2 cellular contexts compared by ENCODE assay signal in the genomic region with DNA sequence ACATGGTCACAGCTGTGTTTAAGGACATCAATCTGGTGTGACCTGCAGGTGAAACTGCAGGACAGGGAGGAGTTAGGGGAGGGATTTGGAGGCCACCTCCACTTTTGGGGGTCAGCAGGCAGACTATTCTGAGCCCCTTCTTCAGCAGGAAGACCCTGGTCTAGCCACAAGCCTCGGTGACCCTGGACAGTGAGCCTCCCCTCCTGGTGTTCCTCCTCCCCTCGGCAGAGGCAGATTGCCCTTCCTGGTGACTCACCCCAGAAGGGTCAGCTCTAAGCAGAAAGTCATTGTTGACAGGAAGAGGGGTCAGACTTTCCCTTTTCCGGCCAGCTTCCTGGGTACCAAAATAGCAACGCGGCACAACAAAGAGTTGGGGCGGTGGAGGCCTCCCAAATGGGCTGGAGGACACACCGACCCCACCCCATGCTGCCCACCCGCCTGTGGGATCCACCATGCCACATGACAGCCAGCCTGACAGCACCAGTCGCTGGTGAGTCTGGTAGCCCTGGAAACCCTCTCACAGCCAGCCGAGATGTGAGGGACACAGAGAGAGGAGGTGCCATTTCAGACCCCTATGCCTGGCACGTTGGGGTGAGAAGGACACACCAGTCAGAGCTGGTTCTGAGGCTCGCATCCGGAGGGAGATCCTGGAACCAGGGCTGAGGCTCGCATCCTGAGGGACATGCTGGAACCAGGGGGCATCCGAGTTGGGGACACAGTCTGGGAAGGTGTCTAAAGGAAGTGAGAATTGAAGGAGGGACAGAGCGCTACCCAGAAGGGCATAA.
TF ChIP-seq lines count a peak whose summit lies in the region.

No MANE protein-coding gene starts in this region.

TF ChIP-seq in A549, 52 proteins besides CTCF, POLR2A, EP300 and RAD21:
- no peak for TF ChIP-seq TFCP2L1 (CRISPR knock-in tag; IDR thresholded peaks at IDR 0.05)
- no peak for TF ChIP-seq FOSL2 (IDR thresholded peaks at IDR 0.05)
- peak; percentile 55; the same call in 1 of the 2 replicates for TF ChIP-seq FOSL2 (CRISPR knock-in tag; IDR thresholded peaks at IDR 0.05)
- no peak for TF ChIP-seq ESRRA (IDR thresholded peaks at IDR 0.05; ENCODE audit: borderline replicate concordance, low read length)

TF ChIP-seq in K562, 482 proteins besides CTCF, POLR2A, EP300 and RAD21 (continues in another document):
- TF ChIP-seq MED1 (CRISPR knock-in tag; IDR thresholded peaks at IDR 0.05; ENCODE audit: borderline replicate concordance) (peak; percentile 55; the same call in 1 of the 2 replicates), ZZZ3 (IDR thresholded peaks at IDR 0.05) (no peak), BACH1 (tag; IDR thresholded peaks at IDR 0.05) (no peak; the same call in 1 of the 2 replicates), SMARCE1 (IDR thresholded peaks at IDR 0.05) (peak; percentile 92), MCM7 (IDR thresholded peaks at IDR 0.05) (no peak), FOS (IDR thresholded peaks at IDR 0.05; ENCODE audit: extremely low read depth, insufficient read length) (peak; percentile 71), ZEB2 (IDR thresholded peaks at IDR 0.05) (peak; percentile 71; the same call in 1 of the 2 replicates), ZNF143 (CRISPR knock-in tag; IDR thresholded peaks at IDR 0.05) (no peak; the same call in 1 of the 2 replicates), SPI1 (IDR thresholded peaks at IDR 0.05; ENCODE audit: borderline replicate concordance, low read depth, low read length) (peak; percentile 55; the same call in 1 of the 2 replicates), MEF2D (tag; conservative IDR thresholded peaks at IDR 0.05; ENCODE audit: low read depth) (peak; percentile 96), SUPT5H (IDR thresholded peaks at IDR 0.05) (0 out of 2 replicates have a peak, but pooled peaks have one; percentile 42), POLR2H (tag; IDR thresholded peaks at IDR 0.05; ENCODE audit: low read depth) (no peak), CBFA2T2 (conservative IDR thresholded peaks at IDR 0.05) (peak; percentile 52), ELF4 (CRISPR knock-in tag; IDR thresholded peaks at IDR 0.05) (peak; percentile 32; the same call in 1 of the 2 replicates), JUN (IDR thresholded peaks at IDR 0.05; ENCODE audit: borderline replicate concordance, low read depth, low read length) (peak; percentile 98), JUN (CRISPR knock-in tag; IDR thresholded peaks at IDR 0.05; ENCODE audit: borderline replicate concordance) (no peak), GATA2 (CRISPR knock-in tag; IDR thresholded peaks at IDR 0.05) (peak; percentile 65), TEAD4 (IDR thresholded peaks at IDR 0.05; ENCODE audit: low read length) (peak; percentile 33; the same call in 1 of the 2 replicates), TEAD4 (CRISPR knock-in tag; IDR thresholded peaks at IDR 0.05; ENCODE audit: borderline replicate concordance) (no peak), ZBTB17 (CRISPR knock-in tag; IDR thresholded peaks at IDR 0.05) (peak; percentile 42; the same call in 1 of the 2 replicates), SRF (CRISPR knock-in tag; IDR thresholded peaks at IDR 0.05) (peak in 1 of 2 experiments; percentile 93; a peak in 2 of 4 replicates), ARID1B (IDR thresholded peaks at IDR 0.05) (peak; percentile 88), ZNF644 (tag; IDR thresholded peaks at IDR 0.05; ENCODE audit: low read depth) (peak; percentile 71; the same call in 1 of the 2 replicates), DPF2 (IDR thresholded peaks at IDR 0.05) (peak; percentile 94), NR2C2 (CRISPR knock-in tag; IDR thresholded peaks at IDR 0.05) (peak; percentile 81; the same call in 1 of the 2 replicates), NR2C2 (tag; IDR thresholded peaks at IDR 0.05) (peak; percentile 97), DNMT1 (IDR thresholded peaks at IDR 0.05) (no peak), FOXJ2 (tag; IDR thresholded peaks at IDR 0.05) (peak; percentile 98), RNF2 (IDR thresholded peaks at IDR 0.05) (peak; percentile 82; the same call in 1 of the 2 replicates), UBTF (IDR thresholded peaks at IDR 0.05; ENCODE audit: borderline replicate concordance in 1 of 2, low read depth in 2 of 2, low read length in 2 of 2) (0 out of 4 replicates have a peak, but pooled peaks of 1 of the 2 experiments have one; percentile 40), CCNT2 (IDR thresholded peaks at IDR 0.05; ENCODE audit: borderline replicate concordance, extremely low read depth, insufficient read length, low read depth, low read length) (peak; percentile 31), MAFF (IDR thresholded peaks at IDR 0.05; ENCODE audit: low read length) (peak; percentile 49; the same call in 1 of the 2 replicates), L3MBTL2 (IDR thresholded peaks at IDR 0.05) (peak; percentile 63; the same call in 1 of the 2 replicates), ZBTB11 (CRISPR knock-in tag; IDR thresholded peaks at IDR 0.05) (peak in 1 of 3 experiments; percentile 79; a peak in 1 of 6 replicates), HMGN3 (IDR thresholded peaks at IDR 0.05; ENCODE audit: borderline replicate concordance, extremely low read depth, insufficient read length, low read depth, low read length) (peak; percentile 47), SMARCA5 (IDR thresholded peaks at IDR 0.05) (peak; percentile 76; the same call in 1 of the 2 replicates), BRF1 (IDR thresholded peaks at IDR 0.05; ENCODE audit: borderline replicate concordance, extremely low read depth, insufficient read length) (no peak), SMAD3 (CRISPR knock-in tag; conservative IDR thresholded peaks at IDR 0.05) (no peak), SMAD4 (CRISPR knock-in tag; conservative IDR thresholded peaks at IDR 0.05) (peak; percentile 90), ZNF134 (CRISPR knock-in tag; conservative IDR thresholded peaks at IDR 0.05) (0 out of 2 replicates have a peak, but pooled peaks have one; percentile 8), NEUROD1 (IDR thresholded peaks at IDR 0.05; ENCODE audit: borderline replicate concordance, low read depth, low read length, partially characterized antibody) (peak; percentile 89), PHF20 (IDR thresholded peaks at IDR 0.05; ENCODE audit: partially characterized antibody) (peak; percentile 17), ZNF263 (CRISPR knock-in tag; IDR thresholded peaks at IDR 0.05; ENCODE audit: borderline replicate concordance) (peak; percentile 32), NFATC3 (IDR thresholded peaks at IDR 0.05) (peak; percentile 59; the same call in 1 of the 2 replicates), NBN (IDR thresholded peaks at IDR 0.05; ENCODE audit: low read depth) (peak; percentile 70; the same call in 1 of the 2 replicates), CTBP1 (IDR thresholded peaks at IDR 0.05; ENCODE audit: borderline replicate concordance) (peak; percentile 88), NR2F6 (CRISPR knock-in tag; IDR thresholded peaks at IDR 0.05) (no peak), ELF2 (CRISPR knock-in tag; IDR thresholded peaks at IDR 0.05) (peak; percentile 72), POLR2B (IDR thresholded peaks at IDR 0.05; ENCODE audit: low read depth, partially characterized antibody) (peak; percentile 21)
- TF ChIP-seq, protein P1, sequence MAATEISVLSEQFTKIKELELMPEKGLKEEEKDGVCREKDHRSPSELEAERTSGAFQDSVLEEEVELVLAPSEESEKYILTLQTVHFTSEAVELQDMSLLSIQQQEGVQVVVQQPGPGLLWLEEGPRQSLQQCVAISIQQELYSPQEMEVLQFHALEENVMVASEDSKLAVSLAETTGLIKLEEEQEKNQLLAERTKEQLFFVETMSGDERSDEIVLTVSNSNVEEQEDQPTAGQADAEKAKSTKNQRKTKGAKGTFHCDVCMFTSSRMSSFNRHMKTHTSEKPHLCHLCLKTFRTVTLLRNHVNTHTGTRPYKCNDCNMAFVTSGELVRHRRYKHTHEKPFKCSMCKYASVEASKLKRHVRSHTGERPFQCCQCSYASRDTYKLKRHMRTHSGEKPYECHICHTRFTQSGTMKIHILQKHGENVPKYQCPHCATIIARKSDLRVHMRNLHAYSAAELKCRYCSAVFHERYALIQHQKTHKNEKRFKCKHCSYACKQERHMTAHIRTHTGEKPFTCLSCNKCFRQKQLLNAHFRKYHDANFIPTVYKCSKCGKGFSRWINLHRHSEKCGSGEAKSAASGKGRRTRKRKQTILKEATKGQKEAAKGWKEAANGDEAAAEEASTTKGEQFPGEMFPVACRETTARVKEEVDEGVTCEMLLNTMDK (IDR thresholded peaks at IDR 0.05; ENCODE audit: borderline replicate concordance, insufficient read depth, low read depth, low read length, poor library complexity, severe bottlenecking): no peak
- TF ChIP-seq, protein P2, sequence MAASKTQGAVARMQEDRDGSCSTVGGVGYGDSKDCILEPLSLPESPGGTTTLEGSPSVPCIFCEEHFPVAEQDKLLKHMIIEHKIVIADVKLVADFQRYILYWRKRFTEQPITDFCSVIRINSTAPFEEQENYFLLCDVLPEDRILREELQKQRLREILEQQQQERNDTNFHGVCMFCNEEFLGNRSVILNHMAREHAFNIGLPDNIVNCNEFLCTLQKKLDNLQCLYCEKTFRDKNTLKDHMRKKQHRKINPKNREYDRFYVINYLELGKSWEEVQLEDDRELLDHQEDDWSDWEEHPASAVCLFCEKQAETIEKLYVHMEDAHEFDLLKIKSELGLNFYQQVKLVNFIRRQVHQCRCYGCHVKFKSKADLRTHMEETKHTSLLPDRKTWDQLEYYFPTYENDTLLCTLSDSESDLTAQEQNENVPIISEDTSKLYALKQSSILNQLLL (CRISPR knock-in tag; IDR thresholded peaks at IDR 0.05; ENCODE audit: borderline replicate concordance): no peak
- TF ChIP-seq, protein P3, sequence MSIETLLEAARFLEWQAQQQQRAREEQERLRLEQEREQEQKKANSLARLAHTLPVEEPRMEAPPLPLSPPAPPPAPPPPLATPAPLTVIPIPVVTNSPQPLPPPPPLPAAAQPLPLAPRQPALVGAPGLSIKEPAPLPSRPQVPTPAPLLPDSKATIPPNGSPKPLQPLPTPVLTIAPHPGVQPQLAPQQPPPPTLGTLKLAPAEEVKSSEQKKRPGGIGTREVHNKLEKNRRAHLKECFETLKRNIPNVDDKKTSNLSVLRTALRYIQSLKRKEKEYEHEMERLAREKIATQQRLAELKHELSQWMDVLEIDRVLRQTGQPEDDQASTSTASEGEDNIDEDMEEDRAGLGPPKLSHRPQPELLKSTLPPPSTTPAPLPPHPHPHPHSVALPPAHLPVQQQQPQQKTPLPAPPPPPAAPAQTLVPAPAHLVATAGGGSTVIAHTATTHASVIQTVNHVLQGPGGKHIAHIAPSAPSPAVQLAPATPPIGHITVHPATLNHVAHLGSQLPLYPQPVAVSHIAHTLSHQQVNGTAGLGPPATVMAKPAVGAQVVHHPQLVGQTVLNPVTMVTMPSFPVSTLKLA (conservative IDR thresholded peaks at IDR 0.05): peak in 1 of 2 experiments; percentile 60; a peak in 2 of 4 replicates
- TF ChIP-seq, protein P4, sequence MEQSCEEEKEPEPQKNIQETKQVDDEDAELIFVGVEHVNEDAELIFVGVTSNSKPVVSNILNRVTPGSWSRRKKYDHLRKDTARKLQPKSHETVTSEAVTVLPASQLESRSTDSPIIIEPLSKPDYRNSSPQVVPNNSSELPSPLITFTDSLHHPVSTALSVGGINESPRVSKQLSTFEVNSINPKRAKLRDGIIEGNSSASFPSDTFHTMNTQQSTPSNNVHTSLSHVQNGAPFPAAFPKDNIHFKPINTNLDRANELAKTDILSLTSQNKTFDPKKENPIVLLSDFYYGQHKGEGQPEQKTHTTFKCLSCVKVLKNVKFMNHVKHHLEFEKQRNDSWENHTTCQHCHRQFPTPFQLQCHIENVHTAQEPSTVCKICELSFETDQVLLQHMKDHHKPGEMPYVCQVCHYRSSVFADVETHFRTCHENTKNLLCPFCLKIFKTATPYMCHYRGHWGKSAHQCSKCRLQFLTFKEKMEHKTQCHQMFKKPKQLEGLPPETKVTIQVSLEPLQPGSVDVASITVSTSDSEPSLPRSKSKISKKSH (CRISPR knock-in tag; IDR thresholded peaks at IDR 0.05): no peak
- TF ChIP-seq, protein P5, sequence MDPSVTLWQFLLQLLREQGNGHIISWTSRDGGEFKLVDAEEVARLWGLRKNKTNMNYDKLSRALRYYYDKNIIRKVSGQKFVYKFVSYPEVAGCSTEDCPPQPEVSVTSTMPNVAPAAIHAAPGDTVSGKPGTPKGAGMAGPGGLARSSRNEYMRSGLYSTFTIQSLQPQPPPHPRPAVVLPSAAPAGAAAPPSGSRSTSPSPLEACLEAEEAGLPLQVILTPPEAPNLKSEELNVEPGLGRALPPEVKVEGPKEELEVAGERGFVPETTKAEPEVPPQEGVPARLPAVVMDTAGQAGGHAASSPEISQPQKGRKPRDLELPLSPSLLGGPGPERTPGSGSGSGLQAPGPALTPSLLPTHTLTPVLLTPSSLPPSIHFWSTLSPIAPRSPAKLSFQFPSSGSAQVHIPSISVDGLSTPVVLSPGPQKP (CRISPR knock-in tag; IDR thresholded peaks at IDR 0.05): no peak
